Comparison of ENCODE assay signal across 20 cellular contexts in genomic region chr5:14954620-14955343, GRCh38.
DNase-seq lines count a peak whose midpoint lies in the region; ATAC-seq, FAIRE-seq and TF ChIP-seq lines count a peak whose summit lies in the region.
"Had no signal": no experiment of that assay in that cellular context is flagged by ENCODE, and none has a peak within 500 bp of the region (broad histone marks: within the 10 kb centered on the region; RNA-seq: fewer than 3 reads in every experiment).

No MANE protein-coding gene starts in this region.

- no peak for TF ChIP-seq CTCF in bronchial epithelial cell (IDR thresholded peaks at IDR 0.05; ENCODE audit: insufficient read depth, low read length, severe bottlenecking)
- TF ChIP-seq CTCF in left ventricle myocardium inferior (IDR thresholded peaks at IDR 0.05; ENCODE audit: borderline replicate concordance) = no peak
- no peak for TF ChIP-seq CTCF in smooth muscle cell (IDR thresholded peaks at IDR 0.05; ENCODE audit: borderline replicate concordance, insufficient read depth, poor library complexity, severe bottlenecking)

- H3K4me3 ChIP-seq in bronchial epithelial cell (ENCODE audit: low read depth, low read length) (no peak overlapping the region), left ventricle myocardium inferior (no peak overlapping the region), smooth muscle cell (no peak overlapping the region)
- H3K4me3 ChIP-seq: GM23248 had no signal

- H3K36me3 ChIP-seq in bronchial epithelial cell (ENCODE audit: control insufficient read depth, insufficient read depth, low read length) (no peaks in the 10 kb centered on the region), left ventricle myocardium inferior (no peaks in the 10 kb centered on the region), smooth muscle cell (ENCODE audit: low read depth) (no peaks in the 10 kb centered on the region)

- no peak overlapping the region for H3K9ac ChIP-seq in smooth muscle cell (ENCODE audit: low read depth)
- H3K9ac ChIP-seq: GM23248 had no signal

- peaks cover 24% of the 10 kb centered on the region for H3F3A ChIP-seq in smooth muscle cell (ENCODE audit: low read depth)

- H3K9me3 ChIP-seq in left ventricle myocardium inferior (replicated peaks) = peaks cover 4% of the 10 kb centered on the region
- H3K9me3 ChIP-seq in smooth muscle cell (replicated peaks; ENCODE audit: low read depth) = no peaks in the 10 kb centered on the region

- no peaks in the 10 kb centered on the region for H3K79me2 ChIP-seq in smooth muscle cell (ENCODE audit: low read depth)

- no peak for ATAC-seq in stimulated activated naive CD8-positive, alpha-beta T cell treated with anti-CD3 and anti-CD28 coated beads, Interleukin-15, amount 100 ng/mL, for 72 hours
- ATAC-seq in GM21576 (IDR thresholded peaks at IDR 0.05; ENCODE audit: unreplicated experiment) = no peak

- no peaks in the 10 kb centered on the region for H3K9me3 Mint-ChIP-seq in stimulated activated naive CD8-positive, alpha-beta T cell treated with anti-CD3 and anti-CD28 coated beads, Interleukin-15, amount 100 ng/mL, for 72 hours

- peaks cover 10% of the 10 kb centered on the region for H3K4me1 Mint-ChIP-seq in stimulated activated naive CD8-positive, alpha-beta T cell treated with anti-CD3 and anti-CD28 coated beads, Interleukin-15, amount 100 ng/mL, for 72 hours

- H3K4me1 ChIP-seq in left ventricle myocardium inferior = peaks cover 16% of the 10 kb centered on the region
- no peaks in the 10 kb centered on the region for H3K4me1 ChIP-seq in smooth muscle cell (ENCODE audit: low read depth)

- H3K27me3 ChIP-seq in bronchial epithelial cell (ENCODE audit: control insufficient read depth, insufficient read depth, low read length) (no peaks in the 10 kb centered on the region), left ventricle myocardium inferior (ENCODE audit: low read depth) (no peaks in the 10 kb centered on the region), smooth muscle cell (ENCODE audit: low read depth) (no peaks in the 10 kb centered on the region)

- peak overlapping the region; percentile 69 for H3K4me2 ChIP-seq in smooth muscle cell

- H3K4me3 Mint-ChIP-seq in stimulated activated naive CD8-positive, alpha-beta T cell treated with anti-CD3 and anti-CD28 coated beads, Interleukin-15, amount 100 ng/mL, for 72 hours = no peak overlapping the region
- H3K4me3 Mint-ChIP-seq: CD14-positive monocyte had no signal

- no peak overlapping the region for H3K27ac Mint-ChIP-seq in stimulated activated naive CD8-positive, alpha-beta T cell treated with anti-CD3 and anti-CD28 coated beads, Interleukin-15, amount 100 ng/mL, for 72 hours
- H3K27ac Mint-ChIP-seq: CD14-positive monocyte had no signal

- FAIRE-seq in bronchial epithelial cell (lab: Jason Lieb, UNC) = peak; percentile 73
- FAIRE-seq in H54 (lab: Jason Lieb, UNC) = no peak
- FAIRE-seq: GM19239 had no signal

- intact Hi-C loops in left ventricle myocardium inferior (cut with micrococcal nuclease) = no loop called here

- peak overlapping the region; percentile 96 for H2AFZ ChIP-seq in smooth muscle cell (ENCODE audit: low read depth)
- H2AFZ ChIP-seq: GM23248 had no signal

- no peaks in the 10 kb centered on the region for H4K20me1 ChIP-seq in smooth muscle cell (ENCODE audit: low read depth)

- no peak overlapping the region for H3K27ac ChIP-seq in left ventricle myocardium inferior (replicated peaks)
- H3K27ac ChIP-seq in smooth muscle cell (ENCODE audit: low read depth) = peak overlapping the region; percentile 71
- H3K27ac ChIP-seq: GM23248 had no signal

- H3K27me3 Mint-ChIP-seq in stimulated activated naive CD8-positive, alpha-beta T cell treated with anti-CD3 and anti-CD28 coated beads, Interleukin-15, amount 100 ng/mL, for 72 hours = peaks cover 9% of the 10 kb centered on the region

- no peak for TF ChIP-seq POLR2A in H54 (IDR thresholded peaks at IDR 0.05; ENCODE audit: low read depth, low read length)

- DNase-seq in NCI-H82 treated with DMSO at 0.1 percent for 48 hours (lab: John Stamatoyannopoulos, UW; ENCODE audit: unreplicated experiment) (peak; percentile 8), bronchial epithelial cell (ENCODE audit: low read depth) (no peak), left ventricle myocardium inferior (peak; percentile 38), smooth muscle cell (lab: John Stamatoyannopoulos, UW; ENCODE audit: unreplicated experiment) (no peak), H54 (ENCODE audit: insufficient read length, low spot score) (no peak)
- no peak for DNase-seq in stimulated activated naive CD8-positive, alpha-beta T cell treated with anti-CD3 and anti-CD28 coated beads, Interleukin-15, amount 100 ng/mL, for 72 hours
- DNase-seq in activated CD4-positive, CD25-positive, alpha-beta regulatory T cell treated with anti-CD3 and anti-CD28 coated beads, Interleukin-2, amount 50 U/mL, for 72 hours = no peak
- DNase-seq: AML-193, GDM1, GM23248, Kasumi-1, MM.1S, NCI-H1092, NCI-H2081 treated with DMSO at 0.1 percent for 48 hours, NCI-H510A, NCI-H748 treated with DMSO at 0.1 percent for 48 hours, SIG-M5 had no signal

- 33% methylated on average over 9 of the region's 9 CpGs for WGBS in smooth muscle cell (ENCODE audit: low lambda C conversion rate)

Comparison
In these comparisons a context has a peak if more than half of its experiments do, and no peak if none do; other contexts are left out.
1. DNase-seq: peak in NCI-H82 treated with DMSO at 0.1 percent for 48 hours (single experiment) and left ventricle myocardium inferior (single experiment); none in bronchial epithelial cell (single experiment), smooth muscle cell (single experiment), stimulated activated naive CD8-positive, alpha-beta T cell treated with anti-CD3 and anti-CD28 coated beads, Interleukin-15, amount 100 ng/mL, for 72 hours (0 of 2), H54 (single experiment) and activated CD4-positive, CD25-positive, alpha-beta regulatory T cell treated with anti-CD3 and anti-CD28 coated beads, Interleukin-2, amount 50 U/mL, for 72 hours (single experiment).